9 cellular contexts compared by ENCODE assay signal in genomic region chr18:12839526-12840196, GRCh38. TPM values are rescaled to one million over a fixed set of nuclear protein-coding genes. Genes with fewer than 3 reads are reported as not detected.
DNase-seq lines count a peak whose midpoint lies in the region; ATAC-seq and TF ChIP-seq lines count a peak whose summit lies in the region.
"Had no signal": no experiment of that assay in that cellular context is flagged by ENCODE, and none has a peak within 500 bp of the region (broad histone marks: within the 10 kb centered on the region; RNA-seq: fewer than 3 reads in every experiment).

No MANE protein-coding gene starts in this region.

- H3K27me3 ChIP-seq in SK-N-SH (ENCODE audit: insufficient read depth) (no peaks in the 10 kb centered on the region), PC-3 (ENCODE audit: low read length) (no peaks in the 10 kb centered on the region), dorsolateral prefrontal cortex (no peaks in the 10 kb centered on the region)

- H3K36me3 ChIP-seq in SK-N-SH (replicated peaks in 1 of 2; ENCODE audit: control insufficient read depth in 1 of 2, insufficient read depth in 2 of 2, low read length in 1 of 2) = peaks cover 3 to 9% of the 10 kb centered on the region in 2 experiments
- H3K36me3 ChIP-seq in PC-3 (ENCODE audit: low read depth, low read length) = peaks cover 19% of the 10 kb centered on the region

- H3K27ac ChIP-seq in SK-N-SH (ENCODE audit: low read depth in 2 of 2, low read length in 1 of 2) = no peak overlapping the region
- H3K27ac ChIP-seq in PC-3 (ENCODE audit: low read length) = peak overlapping the region; percentile 25
- peak overlapping the region in 39 of 59 donors; percentile 5 to 84 (median 53) for H3K27ac ChIP-seq in dorsolateral prefrontal cortex
- H3K27ac ChIP-seq in skin epidermis = peak overlapping the region in 20 of 21 experiments; percentile 2 to 89 (median 76)
- H3K27ac ChIP-seq: 22Rv1 had no signal

- H3K9me2 ChIP-seq in SK-N-SH (no peaks in the 10 kb centered on the region), PC-3 (replicated peaks; ENCODE audit: low read length) (no peaks in the 10 kb centered on the region)

- CTCF ChIA-PET in SK-N-SH (lab: Yijun Ruan, JAX) = no interaction called here
- CTCF ChIA-PET in PC-3 (lab: Charles Lee) = interaction anchor here (0.7 kb wide), 1 partner anchor 138 kb away, joined by 7 read pairs; no protein-coding TSS in a partner anchor

- H2AFZ ChIP-seq in SK-N-SH (ENCODE audit: low read depth) = no peak overlapping the region
- H2AFZ ChIP-seq in PC-3 (ENCODE audit: low read length) = no peak overlapping the region

- TF ChIP-seq RAD21 in SK-N-SH (IDR thresholded peaks at IDR 0.05; ENCODE audit: low read length) = no peak

- H4K20me1 ChIP-seq in SK-N-SH (ENCODE audit: insufficient read depth) (no peaks in the 10 kb centered on the region), PC-3 (ENCODE audit: low read length) (no peaks in the 10 kb centered on the region)

- DNase-seq in SK-N-SH (no peak), PC-3 (no peak), dorsolateral prefrontal cortex (no peak), RKO (ENCODE audit: low spot score) (no peak), SW480 (ENCODE audit: low spot score) (no peak)

- ATAC-seq in SK-N-SH treated with all-trans-retinoic acid at 6 μM for 48 hours (peak; percentile 27; the same call in 1 of the 3 replicates), HG02885 (IDR thresholded peaks at IDR 0.05; ENCODE audit: poor library complexity, unreplicated experiment) (peak; percentile 84), PC-3 (peak; percentile 34; the same call in 1 of the 2 replicates)

- H3K4me2 ChIP-seq in SK-N-SH = no peak overlapping the region
- peak overlapping the region; percentile 43 for H3K4me2 ChIP-seq in PC-3 (ENCODE audit: low read length)

- H3K4me3 ChIP-seq in SK-N-SH (ENCODE audit: low read depth in 2 of 2, low read length in 1 of 2) (no peak overlapping the region), PC-3 (ENCODE audit: low read length) (no peak overlapping the region), dorsolateral prefrontal cortex (no peak overlapping the region), skin epidermis (no peak overlapping the region)

- H3K79me2 ChIP-seq in SK-N-SH (ENCODE audit: insufficient read depth) (no peaks in the 10 kb centered on the region), PC-3 (ENCODE audit: low read length) (peaks cover 77% of the 10 kb centered on the region)

- 95% methylated on average over 1 of the region's 1 CpG for WGBS in SK-N-SH (ENCODE audit: low lambda C conversion rate)

- H3F3A ChIP-seq in SK-N-SH (replicated peaks; ENCODE audit: insufficient read depth) (peaks cover 5% of the 10 kb centered on the region), PC-3 (ENCODE audit: low read length, unreplicated experiment) (no peaks in the 10 kb centered on the region)

- H3K9me3 ChIP-seq in SK-N-SH = no peaks in the 10 kb centered on the region
- H3K9me3 ChIP-seq in PC-3 (ENCODE audit: low read length) = no peaks in the 10 kb centered on the region

- TF ChIP-seq CTCF in SK-N-SH (IDR thresholded peaks at IDR 0.05) = no peak
- TF ChIP-seq CTCF in PC-3 (conservative IDR thresholded peaks at IDR 0.05; ENCODE audit: low read depth, low read length) = no peak
- no peak for TF ChIP-seq CTCF in dorsolateral prefrontal cortex (IDR thresholded peaks at IDR 0.05 in 54 of 56, conservative IDR thresholded peaks at IDR 0.05 in 2 of 56; ENCODE audit: low read depth in 1 of 56, partially characterized antibody in 56 of 56)

- H3K4me1 ChIP-seq in SK-N-SH (ENCODE audit: control insufficient read depth in 1 of 2, insufficient read depth in 2 of 2, low read depth in 1 of 2, low read length in 1 of 2) (peaks cover 7 to 23% of the 10 kb centered on the region in 2 experiments; a peak in 3 of 4 replicates), PC-3 (ENCODE audit: insufficient read depth, low read length) (peaks cover 28% of the 10 kb centered on the region)

- intact Hi-C loops in PC-3 (cut with micrococcal nuclease) (loop anchor here (2.0 to 5.0 kb wide), 2 partner anchors 41 to 97 kb away; no protein-coding TSS in a partner anchor), dorsolateral prefrontal cortex (cut with DNase I) (no loop called here)

- TF ChIP-seq EP300 in SK-N-SH (IDR thresholded peaks at IDR 0.05; ENCODE audit: borderline replicate concordance in 1 of 2, low read depth in 1 of 2, low read length in 1 of 2) = no peak

- POLR2A ChIA-PET in SK-N-SH (lab: Yijun Ruan, JAX) (no interaction called here), PC-3 (lab: Charles Lee; ENCODE audit: unreplicated experiment) (no interaction called here)

- H3K9ac ChIP-seq in SK-N-SH (no peak overlapping the region), PC-3 (ENCODE audit: low read length) (no peak overlapping the region)

- no TSS peak for BruUV-seq in PC-3 (replicated peaks; lab: Mats Ljungman, UMichigan)

TF ChIP-seq in SK-N-SH treated with all-trans-retinoic acid at 6 μM for 48 hours, 23 proteins besides CTCF, POLR2A, EP300 and RAD21 (continues in another document):
- TF ChIP-seq CSDC2 (CRISPR knock-in tag; IDR thresholded peaks at IDR 0.05) (no peak), ZNF8 (CRISPR knock-in tag; IDR thresholded peaks at IDR 0.05) (no peak), ZNF565 (CRISPR knock-in tag; conservative IDR thresholded peaks at IDR 0.05; ENCODE audit: low read depth) (no peak), ZNF70 (CRISPR knock-in tag; IDR thresholded peaks at IDR 0.05) (no peak), PPARA (CRISPR knock-in tag; IDR thresholded peaks at IDR 0.05; ENCODE audit: borderline replicate concordance) (no peak), TOX (CRISPR knock-in tag; IDR thresholded peaks at IDR 0.05; ENCODE audit: borderline replicate concordance) (no peak), PATZ1 (CRISPR knock-in tag; IDR thresholded peaks at IDR 0.05; ENCODE audit: borderline replicate concordance) (no peak), BACH2 (CRISPR knock-in tag; IDR thresholded peaks at IDR 0.05; ENCODE audit: borderline replicate concordance) (no peak), ZC3H10 (CRISPR knock-in tag; IDR thresholded peaks at IDR 0.05) (no peak), GLIS3 (CRISPR knock-in tag; IDR thresholded peaks at IDR 0.05) (no peak)

TF ChIP-seq in SK-N-SH, 30 proteins besides CTCF, POLR2A, EP300 and RAD21:
- TF ChIP-seq JUND (IDR thresholded peaks at IDR 0.05) (no peak), RFX5 (IDR thresholded peaks at IDR 0.05; ENCODE audit: low read length) (no peak), FOSL2 (IDR thresholded peaks at IDR 0.05; ENCODE audit: borderline replicate concordance, low read depth) (no peak), TCF12 (IDR thresholded peaks at IDR 0.05) (no peak), FOXJ3 (CRISPR knock-in tag; IDR thresholded peaks at IDR 0.05) (no peak), MXI1 (IDR thresholded peaks at IDR 0.05; ENCODE audit: low read depth, low read length) (no peak), RXRA (IDR thresholded peaks at IDR 0.05; ENCODE audit: borderline replicate concordance, low read depth) (no peak)

RNA-seq across cellular contexts. Expression of gene PTPN2, which starts 44.4 kb away (rescaled TPM):
- polyA plus RNA-seq in SK-N-SH (2012; rRNA removed) = 11.2 and 13.0 TPM in 2 replicates
- polyA plus RNA-seq in SK-N-SH (2012; cell fraction: cytosol; rRNA removed) = 15.5 and 17.9 TPM in 2 replicates
- 15.9 and 26.6 TPM in 2 replicates for polyA plus RNA-seq in SK-N-SH (2012; cell fraction: nucleus; rRNA removed)
- 59.8 and 62.4 TPM in 2 replicates for total RNA-seq in PC-3 (2014; rRNA removed)
- total RNA-seq in dorsolateral prefrontal cortex = 10 to 100 TPM; 20.7 to 58.6 (median 34.5) TPM

Comparison
In these comparisons a context has a peak if more than half of its experiments do, and no peak if none do; other contexts are left out.
1. ATAC-seq: peak in every context shown above with its lines; median percentile 84 in HG02885; 34 in PC-3; 27 in SK-N-SH treated with all-trans-retinoic acid at 6 μM for 48 hours.
2. H3K27ac ChIP-seq: peak in PC-3 (single experiment), dorsolateral prefrontal cortex (39 of 59) and skin epidermis (20 of 21); none in SK-N-SH (0 of 2).